Comparison of ENCODE assay signal across 8 cellular contexts in the genomic region with DNA sequence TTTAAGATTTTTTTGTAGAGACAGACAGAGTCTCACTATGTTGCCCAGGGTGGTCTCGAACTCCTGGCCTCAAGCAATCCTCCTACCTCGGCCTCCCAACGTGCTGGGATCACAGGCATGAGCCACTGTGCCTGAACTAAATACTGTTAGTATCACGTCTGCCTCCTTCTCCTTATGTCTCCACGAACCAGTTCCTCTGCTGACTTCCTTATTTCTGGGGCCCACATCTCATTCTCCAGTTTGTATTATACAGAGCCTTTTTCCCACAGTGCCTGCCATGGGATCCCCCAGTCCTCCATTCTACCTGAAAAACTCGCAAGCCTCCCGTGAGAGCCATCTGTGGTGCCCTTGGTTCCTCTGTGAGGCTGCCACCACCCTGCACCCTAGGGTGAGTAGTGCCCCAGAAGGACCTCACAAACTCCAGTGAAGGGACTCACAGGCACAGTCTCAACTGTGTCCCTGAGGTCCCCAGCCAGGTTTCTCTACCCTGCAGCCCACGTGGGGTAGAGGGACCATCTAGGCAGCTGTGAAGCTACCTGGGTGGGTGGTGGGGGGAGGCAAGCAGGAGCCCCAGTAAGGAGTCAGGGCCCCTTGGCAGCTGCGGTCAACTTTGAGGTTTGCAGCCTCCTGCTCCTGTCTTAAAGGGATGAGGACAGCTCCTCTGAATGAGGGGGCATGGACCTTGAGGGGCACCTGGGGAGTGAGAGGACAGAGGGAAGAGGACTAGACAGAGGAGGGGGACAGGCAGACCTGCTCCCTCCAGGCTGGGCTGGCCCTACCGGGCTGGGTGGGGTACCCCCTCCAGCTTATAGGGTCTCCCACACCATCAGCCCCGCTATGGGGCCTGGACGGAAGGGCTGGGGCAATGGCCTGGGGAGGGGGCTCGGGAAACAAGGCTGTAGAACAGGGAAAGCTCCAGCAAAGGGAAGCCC. TPM values are rescaled to one million over a fixed set of nuclear protein-coding genes. Genes with fewer than 3 reads are reported as not detected.
DNase-seq lines count a peak whose midpoint lies in the region; ATAC-seq and TF ChIP-seq lines count a peak whose summit lies in the region.

No MANE protein-coding gene starts in this region.

- peaks cover 10% of the 10 kb centered on the region for H4K20me1 ChIP-seq in OCI-LY3 (ENCODE audit: insufficient read depth, low read length)

- no peaks in the 10 kb centered on the region for H3K79me2 ChIP-seq in OCI-LY3 (ENCODE audit: low read length)

- DNase-seq in GM20000 (ENCODE audit: low spot score) (peak; percentile 8), dorsolateral prefrontal cortex (peak in 1 of 10 donors; percentile 38), NCI-H510A treated with DMSO at 0.1 percent for 48 hours (lab: John Stamatoyannopoulos, UW) (no peak), NCI-H2171 (lab: John Stamatoyannopoulos, UW) (no peak)

- peak overlapping the region; percentile 80 for H3K4me3 ChIP-seq in OCI-LY3 (ENCODE audit: low read length)
- peak overlapping the region in 57 of 59 donors; percentile 33 to 81 (median 64) for H3K4me3 ChIP-seq in dorsolateral prefrontal cortex
- H3K4me3 ChIP-seq in mucosa of rectum (ENCODE audit: low read length in 2 of 2) = peak overlapping the region; percentile 69 to 78

- H3K36me3 ChIP-seq in OCI-LY3 (replicated peaks; ENCODE audit: low read depth, low read length) = no peaks in the 10 kb centered on the region
- no peaks in the 10 kb centered on the region for H3K36me3 ChIP-seq in mucosa of rectum (ENCODE audit: control insufficient read depth in 2 of 2, insufficient read depth in 2 of 2, low read length in 2 of 2)

- peak overlapping the region; percentile 80 for H3K4me2 ChIP-seq in OCI-LY3 (ENCODE audit: low read length)

- H3K27me3 ChIP-seq in OCI-LY3 (ENCODE audit: low read depth, low read length) (no peaks in the 10 kb centered on the region), dorsolateral prefrontal cortex (peaks cover 0 to 15% (median 0%) of the 10 kb centered on the region in 45 donors), mucosa of rectum (ENCODE audit: control insufficient read depth in 2 of 2, insufficient read depth in 2 of 2, low read length in 2 of 2) (peaks cover 0 to 2% of the 10 kb centered on the region in 2 donors)

- TF ChIP-seq CTCF in GM20000 (IDR thresholded peaks at IDR 0.05; ENCODE audit: extremely low read depth, missing control alignments) (no peak), OCI-LY3 (IDR thresholded peaks at IDR 0.05; ENCODE audit: low read depth, low read length) (no peak), dorsolateral prefrontal cortex (IDR thresholded peaks at IDR 0.05 in 54 of 56, conservative IDR thresholded peaks at IDR 0.05 in 2 of 56; ENCODE audit: low read depth in 1 of 56, partially characterized antibody in 56 of 56) (no peak)

- H3K27ac ChIP-seq in OCI-LY3 (ENCODE audit: low read length) (no peak overlapping the region), dorsolateral prefrontal cortex (peak overlapping the region in 1 of 59 donors; percentile 15), mucosa of rectum (ENCODE audit: low read depth in 2 of 2, low read length in 2 of 2) (no peak overlapping the region)

- H3K9ac ChIP-seq in OCI-LY3 (ENCODE audit: low read length) = peak overlapping the region; percentile 65
- H3K9ac ChIP-seq in mucosa of rectum (ENCODE audit: low read depth in 1 of 2, low read length in 2 of 2) = peak overlapping the region; percentile 32 to 71

- intact Hi-C loops in dorsolateral prefrontal cortex (cut with DNase I) = loop anchor here (5.0 to 10.0 kb wide), 6 partner anchors 39 to 406 kb away; a partner anchor contains a TSS

- no peak overlapping the region for H2AFZ ChIP-seq in OCI-LY3 (ENCODE audit: low read depth, low read length)

- H3K4me1 ChIP-seq in OCI-LY3 (ENCODE audit: low read length) = peaks cover 26% of the 10 kb centered on the region
- H3K4me1 ChIP-seq in mucosa of rectum (ENCODE audit: control insufficient read depth in 2 of 2, insufficient read depth in 2 of 2, low read length in 2 of 2) = peaks cover 6 to 9% of the 10 kb centered on the region in 2 donors

- ATAC-seq in GM19351 (IDR thresholded peaks at IDR 0.05; ENCODE audit: unreplicated experiment) (no peak), HG03039 (IDR thresholded peaks at IDR 0.05; ENCODE audit: unreplicated experiment) (no peak)

- H3K9me3 ChIP-seq in OCI-LY3 (ENCODE audit: insufficient read depth, low read length) (no peaks in the 10 kb centered on the region), mucosa of rectum (ENCODE audit: control insufficient read depth in 2 of 2, low read length in 2 of 2) (no peaks in the 10 kb centered on the region)

RNA-seq across cellular contexts. Expression of a gene that starts 1.1 kb away (rescaled TPM):
- total RNA-seq in dorsolateral prefrontal cortex = 1 to 10 TPM in 91 of 120 experiments, under 1 TPM in 29; 0.24 to 7.2 (median 1.7) TPM

RNA-seq across cellular contexts. Expression of a gene that starts 27.1 kb away (rescaled TPM):
- 100 to 1,000 TPM; 250 to 674 (median 475) TPM for total RNA-seq in dorsolateral prefrontal cortex

RNA-seq across cellular contexts. Expression of a gene that starts 33.2 kb away (rescaled TPM):
- total RNA-seq in dorsolateral prefrontal cortex = 10 to 100 TPM in 78 of 120 experiments, 1 to 10 TPM in 42; 6.1 to 22.4 (median 11.2) TPM
